1 cellular context compared by ENCODE assay signal in genomic region chr10:131909014-131909808, GRCh38.
TF ChIP-seq lines count a peak whose summit lies in the region.

No MANE protein-coding gene starts in this region.

TF ChIP-seq in GM12878, 131 proteins besides CTCF, POLR2A, EP300 and RAD21:
- TF ChIP-seq ZNF207 (IDR thresholded peaks at IDR 0.05; ENCODE audit: borderline replicate concordance) (no peak), SIX5 (IDR thresholded peaks at IDR 0.05; ENCODE audit: low read depth, low read length, severe bottlenecking) (no peak), MEF2B (IDR thresholded peaks at IDR 0.05; ENCODE audit: partially characterized antibody, poor library complexity, severe bottlenecking) (no peak)
